ENCODE assay signal across 23 cellular contexts in the genomic region with DNA sequence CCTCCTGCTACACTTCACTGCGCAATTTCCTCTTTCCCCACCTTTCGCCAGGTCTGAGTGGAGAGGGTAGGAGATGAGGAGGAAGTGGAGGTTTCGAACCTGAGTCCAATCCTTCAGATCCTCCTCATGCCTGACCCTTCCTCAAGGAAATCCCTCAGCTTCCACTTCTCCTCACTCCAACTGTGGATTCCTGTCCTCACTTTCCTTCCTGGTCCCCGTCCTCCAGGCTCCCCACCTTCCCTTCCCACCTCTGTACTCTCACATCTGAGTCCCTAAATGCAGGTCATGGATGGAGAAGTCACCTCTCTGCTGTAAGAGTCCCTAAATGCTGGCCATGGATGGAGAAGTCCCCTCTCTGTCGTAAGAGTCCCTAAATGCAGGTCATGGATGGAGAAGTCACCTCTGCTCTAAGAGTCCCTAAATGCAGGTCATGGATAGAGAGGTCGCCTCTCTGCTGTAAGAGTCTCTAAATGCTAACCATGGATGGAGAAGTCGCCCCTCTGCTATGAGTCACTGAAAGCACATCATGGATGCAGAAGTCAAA. TPM values are rescaled to one million over a fixed set of nuclear protein-coding genes. Genes with fewer than 3 reads are reported as not detected.
A peak's percentile ranks its signal among the peaks of the same experiment; 100 is the strongest.
DNase-seq lines count a peak whose midpoint lies in the region; ATAC-seq, FAIRE-seq and TF ChIP-seq lines count a peak whose summit lies in the region.
"Had no signal": no experiment of that assay in that cellular context is flagged by ENCODE, and none has a peak within 500 bp of the region (broad histone marks: within the 10 kb centered on the region; RNA-seq: fewer than 3 reads in every experiment).

No MANE protein-coding gene starts in this region.

- no peak overlapping the region for H2AK5ac ChIP-seq in neuronal stem cell (ENCODE audit: low read depth, low read length)

- FAIRE-seq in astrocyte (lab: Jason Lieb, UNC) = no peak

- H2BK120ac ChIP-seq in neuronal stem cell (ENCODE audit: low read depth, low read length) = no peak overlapping the region

- TF ChIP-seq CTCF in astrocyte (IDR thresholded peaks at IDR 0.05; ENCODE audit: insufficient read depth, low read depth, low read length) = no peak

- peaks cover 39% of the 10 kb centered on the region for H3K36me3 Mint-ChIP-seq in activated CD4-positive, alpha-beta memory T cell treated with anti-CD3 and anti-CD28 coated beads for 36 hours
- peaks cover 53% of the 10 kb centered on the region for H3K36me3 Mint-ChIP-seq in activated CD4-positive, alpha-beta memory T cell treated with anti-CD3 and anti-CD28 coated beads, Interleukin-2, amount 10 ng/mL, durations not matched to agents 7 days and 5 days (ENCODE audit: low read depth)
- peaks cover 18% of the 10 kb centered on the region for H3K36me3 Mint-ChIP-seq in astrocyte (ENCODE audit: low read depth, unreplicated experiment)

- POLR2A ChIA-PET in activated CD4-positive, alpha-beta memory T cell treated with anti-CD3 and anti-CD28 coated beads for 36 hours (lab: Charles Lee) = no interaction called here
- POLR2A ChIA-PET in activated CD4-positive, alpha-beta memory T cell treated with anti-CD3 and anti-CD28 coated beads, Interleukin-2, amount 10 ng/mL, durations not matched to agents 7 days and 5 days (lab: Charles Lee) = no interaction called here

- H4K8ac ChIP-seq in neuronal stem cell (ENCODE audit: low read depth, low read length) = no peak overlapping the region

- H3K27me3 ChIP-seq in astrocyte (ENCODE audit: insufficient read depth, low read length) = no peaks in the 10 kb centered on the region
- H3K27me3 ChIP-seq in neuronal stem cell (ENCODE audit: control insufficient read depth in 3 of 3, insufficient read depth in 3 of 3, low read depth in 1 of 3, low read length in 3 of 3) = no peaks in the 10 kb centered on the region
- H3K27me3 ChIP-seq: BLaER1 treated with 17β-estradiol and CSF1 and Interleukin-3, amounts not matched to agents 10 nM and 100 nM; esophagus muscularis mucosa; gastroesophageal sphincter had no signal

- H3K36me3 ChIP-seq in astrocyte (ENCODE audit: insufficient read depth, low read length) (no peaks in the 10 kb centered on the region), neuronal stem cell (replicated peaks in 1 of 2; ENCODE audit: control insufficient read depth in 2 of 2, insufficient read depth in 2 of 2, low read length in 2 of 2) (peaks cover 15 to 51% of the 10 kb centered on the region in 2 donors)

- intact Hi-C loops in activated CD4-positive, alpha-beta memory T cell treated with anti-CD3 and anti-CD28 coated beads for 36 hours (cut with micrococcal nuclease) = no loop called here

- no peak overlapping the region for H3K23ac ChIP-seq in neuronal stem cell (ENCODE audit: low read depth, low read length, poor library complexity)

- H2BK5ac ChIP-seq in neuronal stem cell (ENCODE audit: low read length) = peak overlapping the region; percentile 78

- ATAC-seq in HG03432 (IDR thresholded peaks at IDR 0.05; ENCODE audit: unreplicated experiment) (no peak), GM19397 (IDR thresholded peaks at IDR 0.05; ENCODE audit: unreplicated experiment) (no peak)
- ATAC-seq: gastroesophageal sphincter had no signal

- no peak for DNase-seq in activated CD4-positive, alpha-beta memory T cell treated with anti-CD3 and anti-CD28 coated beads for 36 hours
- DNase-seq in activated CD4-positive, alpha-beta memory T cell treated with anti-CD3 and anti-CD28 coated beads, Interleukin-2, amount 10 ng/mL, durations not matched to agents 7 days and 5 days = no peak
- DNase-seq in HT-29 (ENCODE audit: low spot score) (peak; percentile 27), astrocyte (ENCODE audit: low read depth) (no peak), neuronal stem cell (ENCODE audit: low spot score) (no peak), SK-N-DZ (ENCODE audit: low spot score) (no peak)
- DNase-seq: activated CD8-positive, alpha-beta memory T cell treated with anti-CD3 and anti-CD28 coated beads for 24 hours; amygdala; effector CD4-positive, alpha-beta T cell; GDM1; naive B cell; NCI-H2029; NCI-H446 treated with DMSO at 0.1 percent for 48 hours had no signal

- H3K27me3 Mint-ChIP-seq in activated CD4-positive, alpha-beta memory T cell treated with anti-CD3 and anti-CD28 coated beads for 36 hours = no peaks in the 10 kb centered on the region
- no peaks in the 10 kb centered on the region for H3K27me3 Mint-ChIP-seq in activated CD4-positive, alpha-beta memory T cell treated with anti-CD3 and anti-CD28 coated beads, Interleukin-2, amount 10 ng/mL, durations not matched to agents 7 days and 5 days
- no peaks in the 10 kb centered on the region for H3K27me3 Mint-ChIP-seq in astrocyte (ENCODE audit: low read depth, unreplicated experiment)
- H3K27me3 Mint-ChIP-seq: naive B cell had no signal

- H3K4me3 Mint-ChIP-seq in activated CD4-positive, alpha-beta memory T cell treated with anti-CD3 and anti-CD28 coated beads for 36 hours = no peak overlapping the region
- no peak overlapping the region for H3K4me3 Mint-ChIP-seq in activated CD4-positive, alpha-beta memory T cell treated with anti-CD3 and anti-CD28 coated beads, Interleukin-2, amount 10 ng/mL, durations not matched to agents 7 days and 5 days
- peak overlapping the region; percentile 34 for H3K4me3 Mint-ChIP-seq in astrocyte (ENCODE audit: unreplicated experiment)

- H4K91ac ChIP-seq in neuronal stem cell (ENCODE audit: low read depth, low read length, poor library complexity) = no peak overlapping the region

- CTCF ChIA-PET in activated CD4-positive, alpha-beta memory T cell treated with anti-CD3 and anti-CD28 coated beads for 36 hours (lab: Charles Lee) = no interaction called here
- CTCF ChIA-PET in activated CD4-positive, alpha-beta memory T cell treated with anti-CD3 and anti-CD28 coated beads, Interleukin-2, amount 10 ng/mL, durations not matched to agents 7 days and 5 days (lab: Charles Lee) = no interaction called here

- no CpG with 5 or more reads among the region's 7 CpGs for WGBS in neuronal stem cell (ENCODE audit: extremely low coverage in 2 of 2, insufficient read length in 2 of 2, insufficient replicate concordance in 1 of 2), 2 donors

- no peak overlapping the region for H2BK12ac ChIP-seq in neuronal stem cell (ENCODE audit: low read length)

- no peaks in the 10 kb centered on the region for H3K4me1 Mint-ChIP-seq in activated CD4-positive, alpha-beta memory T cell treated with anti-CD3 and anti-CD28 coated beads for 36 hours (ENCODE audit: low read depth)
- peaks cover 2% of the 10 kb centered on the region for H3K4me1 Mint-ChIP-seq in activated CD4-positive, alpha-beta memory T cell treated with anti-CD3 and anti-CD28 coated beads, Interleukin-2, amount 10 ng/mL, durations not matched to agents 7 days and 5 days
- no peaks in the 10 kb centered on the region for H3K4me1 Mint-ChIP-seq in astrocyte (ENCODE audit: low read depth, unreplicated experiment)

- H3K4me2 ChIP-seq in astrocyte (ENCODE audit: low read length) = no peak overlapping the region
- H3K4me2 ChIP-seq in neuronal stem cell (ENCODE audit: insufficient read depth, low read length, poor library complexity, severe bottlenecking) = no peak overlapping the region
- H3K4me2 ChIP-seq: BLaER1 treated with 17β-estradiol and CSF1 and Interleukin-3, amounts not matched to agents 10 nM and 100 nM had no signal

- H3K18ac ChIP-seq in neuronal stem cell (ENCODE audit: low read length) = no peak overlapping the region

- H3K9me3 ChIP-seq in astrocyte (ENCODE audit: insufficient read depth, low read depth, low read length) (no peaks in the 10 kb centered on the region), neuronal stem cell (replicated peaks in 1 of 2; ENCODE audit: control insufficient read depth in 2 of 2, insufficient read depth in 1 of 2, low read depth in 1 of 2, low read length in 2 of 2) (peaks cover 1% of the 10 kb centered on the region in 2 donors)

- H3K27ac Mint-ChIP-seq in activated CD4-positive, alpha-beta memory T cell treated with anti-CD3 and anti-CD28 coated beads for 36 hours = peak overlapping the region; percentile 40
- H3K27ac Mint-ChIP-seq in activated CD4-positive, alpha-beta memory T cell treated with anti-CD3 and anti-CD28 coated beads, Interleukin-2, amount 10 ng/mL, durations not matched to agents 7 days and 5 days = no peak overlapping the region
- no peak overlapping the region for H3K27ac Mint-ChIP-seq in astrocyte (ENCODE audit: unreplicated experiment)

- H3K9ac ChIP-seq in astrocyte (ENCODE audit: low read length) = no peak overlapping the region
- peak overlapping the region; percentile 3 for H3K9ac ChIP-seq in neuronal stem cell (ENCODE audit: low read depth, low read length, poor library complexity)
- H3K9ac ChIP-seq: BLaER1 treated with 17β-estradiol and CSF1 and Interleukin-3, amounts not matched to agents 10 nM and 100 nM had no signal

- H3K79me2 ChIP-seq in astrocyte (ENCODE audit: insufficient read depth, low read length) = no peaks in the 10 kb centered on the region

- H3K4me3 ChIP-seq in astrocyte (ENCODE audit: insufficient read depth, low read depth, low read length) (no peak overlapping the region), neuronal stem cell (ENCODE audit: low read length in 2 of 2) (no peak overlapping the region)
- H3K4me3 ChIP-seq: BLaER1 treated with 17β-estradiol and CSF1 and Interleukin-3, amounts not matched to agents 10 nM and 100 nM; esophagus muscularis mucosa; gastroesophageal sphincter had no signal

- H3K27ac ChIP-seq in astrocyte (ENCODE audit: low read depth, low read length) (no peak overlapping the region), neuronal stem cell (replicated peaks; ENCODE audit: low read length) (no peak overlapping the region)
- H3K27ac ChIP-seq: BLaER1 treated with 17β-estradiol and CSF1 and Interleukin-3, amounts not matched to agents 10 nM and 100 nM; esophagus muscularis mucosa; gastroesophageal sphincter had no signal

- H3K79me1 ChIP-seq in neuronal stem cell (ENCODE audit: low read depth, low read length) = peaks cover 4% of the 10 kb centered on the region

- H3K4me1 ChIP-seq in astrocyte (ENCODE audit: insufficient read depth, low read length) (no peaks in the 10 kb centered on the region), neuronal stem cell (ENCODE audit: control insufficient read depth in 2 of 2, insufficient read depth in 1 of 2, low read depth in 1 of 2, low read length in 2 of 2) (peaks cover 0 to 2% of the 10 kb centered on the region in 2 donors)
- H3K4me1 ChIP-seq: BLaER1 treated with 17β-estradiol and CSF1 and Interleukin-3, amounts not matched to agents 10 nM and 100 nM had no signal

- H3K14ac ChIP-seq in neuronal stem cell (ENCODE audit: low read length) = no peak overlapping the region

- H2BK15ac ChIP-seq in neuronal stem cell (ENCODE audit: low read length) = no peak overlapping the region

- no peak overlapping the region for H2AFZ ChIP-seq in astrocyte (ENCODE audit: low read depth, low read length)
- no peak overlapping the region for H2AFZ ChIP-seq in neuronal stem cell (ENCODE audit: low read length)

- no peak overlapping the region for H3K4ac ChIP-seq in neuronal stem cell (ENCODE audit: low read length)

- H4K20me1 ChIP-seq in astrocyte (ENCODE audit: insufficient read depth, low read length) = peaks cover 47% of the 10 kb centered on the region

- peaks cover 9% of the 10 kb centered on the region for H3K9me3 Mint-ChIP-seq in activated CD4-positive, alpha-beta memory T cell treated with anti-CD3 and anti-CD28 coated beads for 36 hours
- H3K9me3 Mint-ChIP-seq in activated CD4-positive, alpha-beta memory T cell treated with anti-CD3 and anti-CD28 coated beads, Interleukin-2, amount 10 ng/mL, durations not matched to agents 7 days and 5 days = no peaks in the 10 kb centered on the region
- H3K9me3 Mint-ChIP-seq in astrocyte (ENCODE audit: unreplicated experiment) = no peaks in the 10 kb centered on the region

RNA-seq across cellular contexts. Expression of a gene that starts 3.1 kb away (rescaled TPM):
- 1 to 10 TPM; 4.8 to 6.5 TPM for total RNA-seq in activated CD4-positive, alpha-beta memory T cell treated with anti-CD3 and anti-CD28 coated beads for 36 hours
- total RNA-seq in activated CD4-positive, alpha-beta memory T cell treated with anti-CD3 and anti-CD28 coated beads, Interleukin-2, amount 10 ng/mL, durations not matched to agents 7 days and 5 days = 10 to 100 TPM; 10.3 to 12.4 TPM
- total RNA-seq in HT-29 (2014; rRNA removed; shearing (Covaris generic)) = 9.9 and 10.6 TPM in 2 replicates
- 2.7 and 3.9 TPM in 2 replicates for total RNA-seq in astrocyte
- 3.0 TPM for polyA plus RNA-seq in neuronal stem cell (2013, experiment 1 of 2)
- polyA plus RNA-seq in neuronal stem cell (2013, experiment 2 of 2) = 3.0 TPM
- 0.29 and 0.75 TPM in 2 replicates for polyA plus RNA-seq in SK-N-DZ (2014; cell fraction: cytosol; rRNA removed)
- 6.8 and 8.0 TPM in 2 replicates for polyA plus RNA-seq in SK-N-DZ (2014; cell fraction: nucleus; rRNA removed)

RNA-seq across cellular contexts. Expression of a gene that starts 16.2 kb away (rescaled TPM):
- total RNA-seq in activated CD4-positive, alpha-beta memory T cell treated with anti-CD3 and anti-CD28 coated beads for 36 hours = not detected
- not detected for total RNA-seq in activated CD4-positive, alpha-beta memory T cell treated with anti-CD3 and anti-CD28 coated beads, Interleukin-2, amount 10 ng/mL, durations not matched to agents 7 days and 5 days
- total RNA-seq in HT-29 (2014; rRNA removed; shearing (Covaris generic)) = 87.1 and 103 TPM in 2 replicates
- 0.99 and 1.0 TPM in 2 replicates for total RNA-seq in astrocyte
- polyA plus RNA-seq in neuronal stem cell (2013, experiment 1 of 2) = 0.29 TPM
- polyA plus RNA-seq in neuronal stem cell (2013, experiment 2 of 2) = 0.17 TPM
- 0.36 and 1.2 TPM in 2 replicates for polyA plus RNA-seq in SK-N-DZ (2014; cell fraction: cytosol; rRNA removed)
- 0.44 and 1.6 TPM in 2 replicates for polyA plus RNA-seq in SK-N-DZ (2014; cell fraction: nucleus; rRNA removed)
- total RNA-seq: temporal lobe had no signal

RNA-seq across cellular contexts. Expression of a gene that starts 33.3 kb away (rescaled TPM):
- total RNA-seq in activated CD4-positive, alpha-beta memory T cell treated with anti-CD3 and anti-CD28 coated beads for 36 hours = 100 to 1,000 TPM; 180 to 200 TPM
- 100 to 1,000 TPM; 213 to 229 TPM for total RNA-seq in activated CD4-positive, alpha-beta memory T cell treated with anti-CD3 and anti-CD28 coated beads, Interleukin-2, amount 10 ng/mL, durations not matched to agents 7 days and 5 days
- total RNA-seq in HT-29 (2014; rRNA removed; shearing (Covaris generic)) = 111 and 131 TPM in 2 replicates
- total RNA-seq in astrocyte = 73.8 and 75.2 TPM in 2 replicates
- polyA plus RNA-seq in neuronal stem cell (2013, experiment 1 of 2) = 33.0 TPM
- 32.6 TPM for polyA plus RNA-seq in neuronal stem cell (2013, experiment 2 of 2)
- 13.9 and 15.3 TPM in 2 replicates for polyA plus RNA-seq in SK-N-DZ (2014; cell fraction: cytosol; rRNA removed)
- polyA plus RNA-seq in SK-N-DZ (2014; cell fraction: nucleus; rRNA removed) = 22.0 and 32.5 TPM in 2 replicates

RNA-seq across cellular contexts. Expression of a gene that starts 45.4 kb away (rescaled TPM):
- under 1 TPM in 1 of 2 experiments, not detected in 1; 0.22 TPM for total RNA-seq in activated CD4-positive, alpha-beta memory T cell treated with anti-CD3 and anti-CD28 coated beads for 36 hours
- not detected for total RNA-seq in activated CD4-positive, alpha-beta memory T cell treated with anti-CD3 and anti-CD28 coated beads, Interleukin-2, amount 10 ng/mL, durations not matched to agents 7 days and 5 days
- total RNA-seq in HT-29 (2014; rRNA removed; shearing (Covaris generic)) = 0.71 and 1.5 TPM in 2 replicates
- 1.1 and 1.9 TPM in 2 replicates for total RNA-seq in astrocyte
- 0.14 TPM for polyA plus RNA-seq in neuronal stem cell (2013, experiment 1 of 2)
- 0.26 TPM for polyA plus RNA-seq in neuronal stem cell (2013, experiment 2 of 2)
- polyA plus RNA-seq in SK-N-DZ (2014; cell fraction: cytosol; rRNA removed) = 0.17 and 0.22 TPM in 2 replicates
- polyA plus RNA-seq in SK-N-DZ (2014; cell fraction: nucleus; rRNA removed) = 2.4 and 8.4 TPM in 2 replicates
- total RNA-seq: A673, H4, MCF 10A, pulmonary artery endothelial cell had no signal

RNA-seq across cellular contexts. Expression of a gene that starts 54.4 kb away (rescaled TPM):
- total RNA-seq in activated CD4-positive, alpha-beta memory T cell treated with anti-CD3 and anti-CD28 coated beads for 36 hours = 10 to 100 TPM; 45.0 to 45.4 TPM
- total RNA-seq in activated CD4-positive, alpha-beta memory T cell treated with anti-CD3 and anti-CD28 coated beads, Interleukin-2, amount 10 ng/mL, durations not matched to agents 7 days and 5 days = 10 to 100 TPM; 28.9 to 29.0 TPM
- total RNA-seq in HT-29 (2014; rRNA removed; shearing (Covaris generic)) = 173 and 177 TPM in 2 replicates
- total RNA-seq in astrocyte = 34.8 and 39.8 TPM in 2 replicates
- 32.8 TPM for polyA plus RNA-seq in neuronal stem cell (2013, experiment 1 of 2)
- 30.1 TPM for polyA plus RNA-seq in neuronal stem cell (2013, experiment 2 of 2)
- 55.8 and 70.4 TPM in 2 replicates for polyA plus RNA-seq in SK-N-DZ (2014; cell fraction: cytosol; rRNA removed)
- polyA plus RNA-seq in SK-N-DZ (2014; cell fraction: nucleus; rRNA removed) = 22.3 and 37.8 TPM in 2 replicates

Comparison
In these comparisons a context has a peak if more than half of its experiments do, and no peak if none do; other contexts are left out.
1. RNA of a gene that starts 16.2 kb away (total RNA-seq): 87.1 to 103 TPM in HT-29; 0.99 to 1.0 TPM in astrocyte, not detected in activated CD4-positive, alpha-beta memory T cell treated with anti-CD3 and anti-CD28 coated beads for 36 hours and not detected in activated CD4-positive, alpha-beta memory T cell treated with anti-CD3 and anti-CD28 coated beads, Interleukin-2, amount 10 ng/mL, durations not matched to agents 7 days and 5 days; every median in the first group is over 10 times any median in the second.